8 cellular contexts compared by ENCODE assay signal in genomic region chr3:47380601-47381316, GRCh38. TPM values are rescaled to one million over a fixed set of nuclear protein-coding genes. Genes with fewer than 3 reads are reported as not detected.
DNase-seq lines count a peak whose midpoint lies in the region; ATAC-seq and TF ChIP-seq lines count a peak whose summit lies in the region.

TSS of gene PTPN23 (plus strand) at chr3:47381021. CDS start at chr3:47381097, 76 bp downstream.

- peak within 1 kb of the TSS; percentile 95 for H3K4me3 Mint-ChIP-seq in activated CD4-positive, alpha-beta T cell treated with anti-CD3 and anti-CD28 coated beads, Interleukin-2, amount 10 ng/mL, durations not matched to agents 24 days and 14 days

- no peaks in the 10 kb centered on the region; the same call in 1 of the 2 replicates for H3K36me3 ChIP-seq in BJ (ENCODE audit: control insufficient read depth, insufficient read depth, low read length)
- H3K36me3 ChIP-seq in colonic mucosa, result no peaks in the 10 kb centered on the region

- DNase-seq in BJ (ENCODE audit: low read depth) (peak; percentile 97), NCI-H526 treated with DMSO at 0.1 percent for 48 hours (lab: John Stamatoyannopoulos, UW) (peak; percentile 97), colonic mucosa (peak; percentile 100)
- DNase-seq in activated CD4-positive, alpha-beta T cell treated with anti-CD3 and anti-CD28 coated beads, Interleukin-2, amount 10 ng/mL, durations not matched to agents 24 days and 14 days, result peak; percentile 100
- peak; percentile 96 to 97 for DNase-seq in stimulated activated CD4-positive, alpha-beta T cell treated with anti-CD3 and anti-CD28 coated beads, Interleukin-1b, Interleukin-23, amount 100 ng/mL, for 4 hours (ENCODE audit: low read depth in 2 of 2)

- intact Hi-C loops in activated CD4-positive, alpha-beta T cell treated with anti-CD3 and anti-CD28 coated beads, Interleukin-2, amount 10 ng/mL, durations not matched to agents 24 days and 14 days (cut with micrococcal nuclease), result loop anchor here (1.0 to 10.0 kb wide), 8 partner anchors 17 to 676 kb away; partner anchors contain the start of genes DHX30, ELP6, KIF9 and KLHL18
- intact Hi-C loops in colonic mucosa (cut with DNase I), result no loop called here

- POLR2A ChIA-PET in BJ (lab: Charles Lee), result interaction anchor here (0.6 to 1.0 kb wide), 3 partner anchors 161 to 535 kb away, joined by 3 to 9 read pairs (median 6); no protein-coding TSS in a partner anchor

- no peaks in the 10 kb centered on the region for H3K27me3 ChIP-seq in BJ (ENCODE audit: control insufficient read depth, insufficient read depth, low read length)
- no peaks in the 10 kb centered on the region for H3K27me3 ChIP-seq in colonic mucosa
- H3K27me3 ChIP-seq in layer of hippocampus (ENCODE audit: control insufficient read depth, insufficient read depth, low read length), result no peaks in the 10 kb centered on the region

- H3K27ac ChIP-seq in colonic mucosa (peak within 1 kb of the TSS; percentile 94), layer of hippocampus (ENCODE audit: low read depth, low read length) (peak within 1 kb of the TSS; percentile 90)

- ATAC-seq in GM19324 (IDR thresholded peaks at IDR 0.05; ENCODE audit: low FRiP score, unreplicated experiment) (peak; percentile 88), HG03469 (IDR thresholded peaks at IDR 0.05; ENCODE audit: unreplicated experiment) (peak; percentile 48)

- peak within 1 kb of the TSS; percentile 95 to 97 for H3K9ac ChIP-seq in colonic mucosa (ENCODE audit: low read depth in 2 of 2, low read length in 2 of 2)

- H3K36me3 Mint-ChIP-seq in activated CD4-positive, alpha-beta T cell treated with anti-CD3 and anti-CD28 coated beads, Interleukin-2, amount 10 ng/mL, durations not matched to agents 24 days and 14 days (ENCODE audit: low read depth), result peaks cover 21% of the 10 kb centered on the region

- peaks cover 35% of the 10 kb centered on the region for H3K4me1 Mint-ChIP-seq in activated CD4-positive, alpha-beta T cell treated with anti-CD3 and anti-CD28 coated beads, Interleukin-2, amount 10 ng/mL, durations not matched to agents 24 days and 14 days

- CTCF ChIA-PET in BJ (lab: Yijun Ruan, JAX), result interaction anchor here (1.2 to 1.3 kb wide), 2 partner anchors 42 to 444 kb away, joined by 3 read pairs; no protein-coding TSS in a partner anchor

- H3K9me3 ChIP-seq in colonic mucosa, result no peaks in the 10 kb centered on the region

- H3K9me3 Mint-ChIP-seq in activated CD4-positive, alpha-beta T cell treated with anti-CD3 and anti-CD28 coated beads, Interleukin-2, amount 10 ng/mL, durations not matched to agents 24 days and 14 days, result no peaks in the 10 kb centered on the region

- H3K27me3 Mint-ChIP-seq in activated CD4-positive, alpha-beta T cell treated with anti-CD3 and anti-CD28 coated beads, Interleukin-2, amount 10 ng/mL, durations not matched to agents 24 days and 14 days, result peaks cover 2% of the 10 kb centered on the region

- no peaks in the 10 kb centered on the region for H3K4me1 ChIP-seq in colonic mucosa

- peak within 1 kb of the TSS; percentile 86 for H3K4me3 ChIP-seq in BJ (ENCODE audit: low read depth, low read length)
- H3K4me3 ChIP-seq in colonic mucosa, result peak within 1 kb of the TSS; percentile 85

- TF ChIP-seq CTCF in BJ (IDR thresholded peaks at IDR 0.05; ENCODE audit: insufficient read depth, low read depth, low read length) (no peak), colonic mucosa (IDR thresholded peaks at IDR 0.05) (no peak)

- H3K27ac Mint-ChIP-seq in activated CD4-positive, alpha-beta T cell treated with anti-CD3 and anti-CD28 coated beads, Interleukin-2, amount 10 ng/mL, durations not matched to agents 24 days and 14 days, result peak within 1 kb of the TSS; percentile 100

RNA-seq across cellular contexts. Expression of gene PTPN23, which starts in this region (rescaled TPM):
- polyA plus RNA-seq in BJ (2011; rRNA removed), result 2.1 and 2.5 TPM in 2 replicates
- 11.4 and 11.6 TPM in 2 replicates for polyA minus RNA-seq in BJ (2011; rRNA and poly(A)+ RNA removed)
- 34.1 and 34.6 TPM in 2 replicates for total RNA-seq in activated CD4-positive, alpha-beta T cell treated with anti-CD3 and anti-CD28 coated beads, Interleukin-2, amount 10 ng/mL, durations not matched to agents 24 days and 14 days
- total RNA-seq in colonic mucosa, result 10 to 100 TPM; 30.5 to 44.0 TPM

Comparison
In these comparisons a context has a peak if more than half of its experiments do, and no peak if none do; other contexts are left out.
1. Peak in every context shown above with its lines: DNase-seq, ATAC-seq, H3K4me3 ChIP-seq and H3K27ac ChIP-seq.